9 cellular contexts compared by ENCODE assay signal in the genomic region with DNA sequence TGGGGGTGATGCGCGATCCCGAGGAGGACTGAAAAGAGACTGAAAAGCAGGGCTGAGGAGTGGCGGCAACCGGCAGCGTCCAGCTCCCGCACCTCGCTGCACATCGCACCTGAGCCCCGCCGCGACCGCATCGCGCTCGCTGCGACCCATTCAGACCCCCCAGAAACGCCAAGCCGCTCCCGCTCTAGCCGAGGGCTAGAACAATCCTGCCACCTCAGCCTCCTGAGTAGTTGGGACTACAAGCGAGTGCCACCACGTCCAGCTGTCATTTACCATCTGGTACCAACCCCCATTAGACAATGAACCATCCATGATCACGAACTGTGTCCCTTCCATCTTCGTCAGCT. TPM values are rescaled to one million over a fixed set of nuclear protein-coding genes. Genes with fewer than 3 reads are reported as not detected.
DNase-seq lines count a peak whose midpoint lies in the region; ATAC-seq and TF ChIP-seq lines count a peak whose summit lies in the region.
"Had no signal": no experiment of that assay in that cellular context is flagged by ENCODE, and none has a peak within 500 bp of the region (broad histone marks: within the 10 kb centered on the region; RNA-seq: fewer than 3 reads in every experiment).

No MANE protein-coding gene starts in this region.

- no peak overlapping the region for H2BK5ac ChIP-seq in H9 (ENCODE audit: insufficient read length, low read length)

- TF ChIP-seq CTCF in H9 (conservative IDR thresholded peaks at IDR 0.05) (no peak), retinal pigment epithelial cell (conservative IDR thresholded peaks at IDR 0.05; ENCODE audit: low read depth, low read length) (no peak)

- H3K9me3 ChIP-seq in H9 (ENCODE audit: control insufficient read depth, low read depth, low read length) (no peaks in the 10 kb centered on the region), iPS-18c (ENCODE audit: control insufficient read depth, insufficient read depth, low read length) (no peaks in the 10 kb centered on the region)

- H3K9me3 Mint-ChIP-seq in H9 = peaks cover 0 to 7% of the 10 kb centered on the region in 2 experiments; a peak in 2 of 5 replicates
- no peaks in the 10 kb centered on the region for H3K9me3 Mint-ChIP-seq in activated T-cell treated with anti-CD3 and anti-CD28 coated beads, Interleukin-2, amount 50 U/mL, for 72 hours

- peaks cover 14% of the 10 kb centered on the region for H3K23me2 ChIP-seq in H9 (ENCODE audit: insufficient read length, low read depth, low read length, poor library complexity, severe bottlenecking)

- H4K8ac ChIP-seq in H9 (replicated peaks; ENCODE audit: insufficient read length, low read depth, low read length) = no peak overlapping the region

- no CpG with 5 or more reads among the region's 25 CpGs for WGBS in H9 (ENCODE audit: extremely low coverage, insufficient read length, low lambda C conversion rate)

- peaks cover 79% of the 10 kb centered on the region for H3K27me3 Mint-ChIP-seq in H9 (ENCODE audit: low read depth)
- H3K27me3 Mint-ChIP-seq in activated T-cell treated with anti-CD3 and anti-CD28 coated beads, Interleukin-2, amount 50 U/mL, for 72 hours (ENCODE audit: low read depth) = peaks cover 70% of the 10 kb centered on the region

- H3K27me3 ChIP-seq in H9 (ENCODE audit: insufficient read depth, low read length) = peaks cover 33% of the 10 kb centered on the region

- H4K20me1 ChIP-seq in H9 (ENCODE audit: control insufficient read depth, insufficient read depth, insufficient read length) = no peaks in the 10 kb centered on the region

- H3K56ac ChIP-seq in H9 (ENCODE audit: insufficient read length, low read depth, low read length) = no peak overlapping the region

- DNase-seq in H9 (no peak), retinal pigment epithelial cell (ENCODE audit: low read depth) (no peak), NCI-H2081 (lab: John Stamatoyannopoulos, UW) (no peak), hepatic stellate cell (ENCODE audit: low spot score) (no peak)
- DNase-seq in activated T-cell treated with anti-CD3 and anti-CD28 coated beads, Interleukin-2, amount 50 U/mL, for 72 hours = no peak
- DNase-seq: NCI-H2081 treated with DMSO at 0.1 percent for 48 hours had no signal

- peak overlapping the region; percentile 65 to 83 for H3K4me3 Mint-ChIP-seq in H9
- peak overlapping the region; percentile 95 for H3K4me3 Mint-ChIP-seq in activated T-cell treated with anti-CD3 and anti-CD28 coated beads, Interleukin-2, amount 50 U/mL, for 72 hours

- no peaks in the 10 kb centered on the region for H3K79me1 ChIP-seq in H9 (ENCODE audit: insufficient read depth, low read depth, low read length, poor library complexity, severe bottlenecking)

- H3K4me3 ChIP-seq in iPS-18c (ENCODE audit: insufficient read depth, low read depth, low read length) (peak overlapping the region; percentile 50; the same call in 1 of the 2 replicates), retinal pigment epithelial cell (ENCODE audit: low read length) (peak overlapping the region; percentile 17)

- H3K79me2 ChIP-seq in H9 (ENCODE audit: insufficient read depth, low read length) = no peaks in the 10 kb centered on the region

- H2AFZ ChIP-seq in H9 (ENCODE audit: low read length) = no peak overlapping the region

- H3K27ac Mint-ChIP-seq in H9 = no peak overlapping the region
- H3K27ac Mint-ChIP-seq in activated T-cell treated with anti-CD3 and anti-CD28 coated beads, Interleukin-2, amount 50 U/mL, for 72 hours = no peak overlapping the region

- H3K4me2 ChIP-seq in H9 (ENCODE audit: insufficient read depth, insufficient read length, low read length) = peak overlapping the region; percentile 88

- no peak overlapping the region for H4K5ac ChIP-seq in H9 (ENCODE audit: insufficient read length, low read depth, low read length)

- H3K23ac ChIP-seq in H9 (ENCODE audit: insufficient read length, low read depth, low read length) = no peak overlapping the region

- ATAC-seq in activated T-cell treated with anti-CD3 and anti-CD28 coated beads, Interleukin-2, amount 50 U/mL, for 72 hours (replicated peaks in 1 of 2) = peak in 1 of 2 donors; percentile 15
- ATAC-seq in HG02623 (IDR thresholded peaks at IDR 0.05; ENCODE audit: unreplicated experiment) = no peak
- no peak for ATAC-seq in HG02678 (IDR thresholded peaks at IDR 0.05; ENCODE audit: unreplicated experiment)

- no peak overlapping the region for H3K27ac ChIP-seq in H9 (ENCODE audit: insufficient read length, low read depth, low read length)

- no peaks in the 10 kb centered on the region; a peak in 1 of 7 replicates for H3K36me3 Mint-ChIP-seq in H9 (ENCODE audit: insufficient read depth in 1 of 3, low read depth in 3 of 3)
- H3K36me3 Mint-ChIP-seq in activated T-cell treated with anti-CD3 and anti-CD28 coated beads, Interleukin-2, amount 50 U/mL, for 72 hours (ENCODE audit: insufficient read depth in 2 of 2) = peaks cover 0 to 2% of the 10 kb centered on the region in 2 donors

- peaks cover 23 to 29% of the 10 kb centered on the region in 2 experiments for H3K4me1 Mint-ChIP-seq in H9
- peaks cover 49% of the 10 kb centered on the region for H3K4me1 Mint-ChIP-seq in activated T-cell treated with anti-CD3 and anti-CD28 coated beads, Interleukin-2, amount 50 U/mL, for 72 hours (ENCODE audit: low read depth)

- peak overlapping the region; percentile 12 for H3K9ac ChIP-seq in H9 (ENCODE audit: extremely low read depth, insufficient read length, low read length)

- H2BK12ac ChIP-seq in H9 (ENCODE audit: insufficient read length, low read depth, low read length) = no peak overlapping the region

- H3T11ph ChIP-seq in H9 (ENCODE audit: low read length) = no peak overlapping the region

- H2BK20ac ChIP-seq in H9 (ENCODE audit: low read depth, low read length, poor library complexity, severe bottlenecking) = no peak overlapping the region

- no peak overlapping the region for H2BK15ac ChIP-seq in H9 (ENCODE audit: low read depth, low read length)

- no peak overlapping the region for H3K18ac ChIP-seq in H9 (ENCODE audit: insufficient read length, low read depth, low read length)

- peaks cover 3% of the 10 kb centered on the region; the same call in 1 of the 2 replicates for H3K4me1 ChIP-seq in H9 (ENCODE audit: insufficient read depth, low read length)

- no peak overlapping the region for H4K91ac ChIP-seq in H9 (ENCODE audit: insufficient read length, low read depth, low read length)

- no peak overlapping the region for H2AK5ac ChIP-seq in H9 (ENCODE audit: insufficient read length, low read length)

- no peak overlapping the region for H2BK120ac ChIP-seq in H9 (ENCODE audit: low read depth, low read length, poor library complexity, severe bottlenecking)

- H3K14ac ChIP-seq in H9 (ENCODE audit: insufficient read depth, low read length) = no peak overlapping the region

- H3K4ac ChIP-seq in H9 (ENCODE audit: low read depth, low read length) = no peak overlapping the region

RNA-seq across cellular contexts. Expression of gene HLA-A, which starts 33.2 kb away (rescaled TPM):
- total RNA-seq in H9 (2021) = 248 and 252 TPM in 2 replicates
- total RNA-seq in activated T-cell treated with anti-CD3 and anti-CD28 coated beads, Interleukin-2, amount 50 U/mL, for 72 hours = 1,000 to 10,000 TPM; 1,261 to 1,795 TPM
